In the genomic region with DNA sequence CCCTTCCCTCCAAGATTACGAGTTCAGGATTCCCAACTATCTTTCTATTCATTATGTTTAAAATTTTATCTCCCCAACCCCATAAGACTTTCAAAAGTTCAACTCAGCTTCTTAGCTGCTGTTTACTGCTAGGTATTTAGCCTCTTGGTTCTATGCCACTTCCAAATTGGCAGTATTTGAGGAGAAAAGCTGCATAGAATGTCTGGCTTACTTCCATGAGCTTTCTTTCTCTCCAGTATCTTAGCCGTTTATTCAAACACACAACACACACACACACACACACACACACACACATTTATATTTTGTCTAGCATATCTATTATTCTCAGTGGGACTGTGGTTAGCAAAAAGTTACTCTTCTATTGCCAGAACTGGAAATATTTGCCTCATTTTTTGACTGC, we compare ENCODE assay signal across 7 cellular contexts.
"Had no signal": no experiment of that assay in that cellular context is flagged by ENCODE, and none has a peak within 500 bp of the region (broad histone marks: within the 10 kb centered on the region; RNA-seq: fewer than 3 reads in every experiment).

No MANE protein-coding gene starts in this region.

- H3K4me1 Mint-ChIP-seq: IgD-negative memory B cell had no signal

- ATAC-seq: GM23338, HepG2 had no signal

- H3K4me2 ChIP-seq: GM23338 had no signal

- H3K9me3 Mint-ChIP-seq: GM23338, H9 had no signal

- H3K36me3 Mint-ChIP-seq: IgD-negative memory B cell had no signal

- H3K27ac ChIP-seq: HL-60 had no signal

- H2AFZ ChIP-seq: GM23338 had no signal

- H3K4me3 ChIP-seq: GM23338 had no signal

- H3K27ac Mint-ChIP-seq: GM23338, H9, IgD-negative memory B cell had no signal

- H3K4me3 Mint-ChIP-seq: GM23338, H9, IgD-negative memory B cell had no signal

- H3K27me3 Mint-ChIP-seq: IgD-negative memory B cell had no signal

- DNase-seq: H9, HCEC 1CT, KBM-7 had no signal
